ENCODE assay signal across 23 cellular contexts in genomic region chr5:74953601-74953960, GRCh38.
DNase-seq lines count a peak whose midpoint lies in the region; ATAC-seq, FAIRE-seq and TF ChIP-seq lines count a peak whose summit lies in the region.
"Had no signal": no experiment of that assay in that cellular context is flagged by ENCODE, and none has a peak within 500 bp of the region (broad histone marks: within the 10 kb centered on the region; RNA-seq: fewer than 3 reads in every experiment).

No MANE protein-coding gene starts in this region.

- POLR2A ChIA-PET in HEK293T (lab: Yijun Ruan, JAX) = no interaction called here

- H3K9me2 ChIP-seq in GM23248 (ENCODE audit: insufficient read depth) = no peaks in the 10 kb centered on the region

- CTCF ChIA-PET in HEK293T (lab: Yijun Ruan, JAX) = interaction anchor here (0.6 kb wide), 1 partner anchor 284 kb away, joined by 3 read pairs; no protein-coding TSS in a partner anchor

- no peak overlapping the region for H3K9ac ChIP-seq in GM23248
- no peak overlapping the region for H3K9ac ChIP-seq in fibroblast of lung (ENCODE audit: insufficient read depth, low read length)
- H3K9ac ChIP-seq in smooth muscle cell (ENCODE audit: low read depth) = no peak overlapping the region
- H3K9ac ChIP-seq: BLaER1 treated with 17β-estradiol and CSF1 and Interleukin-3, amounts not matched to agents 10 nM and 100 nM had no signal

- H3K27ac ChIP-seq in GM23248 = peak overlapping the region; percentile 24; the same call in 1 of the 2 replicates
- peak overlapping the region; percentile 83 for H3K27ac ChIP-seq in RWPE2 (ENCODE audit: poor library complexity, severe bottlenecking)
- peak overlapping the region; percentile 54 for H3K27ac ChIP-seq in fibroblast of lung (ENCODE audit: insufficient read depth, low read length)
- H3K27ac ChIP-seq in smooth muscle cell (ENCODE audit: low read depth) = peak overlapping the region; percentile 83
- H3K27ac ChIP-seq in small intestine (ENCODE audit: low read depth in 1 of 2, low read length in 1 of 2) = peak overlapping the region in 1 of 2 donors; percentile 51
- H3K27ac ChIP-seq: BLaER1 treated with 17β-estradiol and CSF1 and Interleukin-3, amounts not matched to agents 10 nM and 100 nM; SK-N-MC; thoracic aorta; vagina had no signal

- 78 to 88% methylated on average over 2 of the region's 2 CpGs for WGBS in GM23248 (ENCODE audit: low coverage in 1 of 2, low lambda C conversion rate in 2 of 2, missing lambda C conversion rate in 2 of 2), 2 experiments
- WGBS in smooth muscle cell (ENCODE audit: low lambda C conversion rate) = 87% methylated on average over 2 of the region's 2 CpGs
- WGBS in small intestine, 3 donors = 86 to 89% (median 86%) methylated on average over 2 of the region's 2 CpGs

- H4K20me1 ChIP-seq in GM23248 (ENCODE audit: insufficient read depth) (no peaks in the 10 kb centered on the region), fibroblast of lung (ENCODE audit: control insufficient read depth, extremely low read depth, insufficient read depth, low read length) (no peaks in the 10 kb centered on the region), smooth muscle cell (ENCODE audit: low read depth) (no peaks in the 10 kb centered on the region)
- H4K20me1 ChIP-seq: BLaER1 treated with 17β-estradiol and CSF1 and Interleukin-3, amounts not matched to agents 10 nM and 100 nM had no signal

- H3K4me1 ChIP-seq in GM23248 (ENCODE audit: insufficient read depth) (peaks cover 53% of the 10 kb centered on the region), RWPE2 (ENCODE audit: insufficient read depth, poor library complexity, severe bottlenecking) (peaks cover 39% of the 10 kb centered on the region), fibroblast of lung (ENCODE audit: control insufficient read depth, extremely low read depth, insufficient read depth, low read length) (peaks cover 29% of the 10 kb centered on the region), smooth muscle cell (ENCODE audit: low read depth) (peaks cover 7% of the 10 kb centered on the region), small intestine (ENCODE audit: control insufficient read depth in 2 of 2, insufficient read depth in 1 of 2, low read depth in 1 of 2, low read length in 1 of 2) (peaks cover 0 to 11% of the 10 kb centered on the region in 2 donors)

- no peak for ATAC-seq in RWPE2 (ENCODE audit: low read depth)

- H3K27me3 ChIP-seq in GM23248 (replicated peaks; ENCODE audit: insufficient read depth) (no peaks in the 10 kb centered on the region), RWPE2 (ENCODE audit: insufficient read depth, poor library complexity, severe bottlenecking) (no peaks in the 10 kb centered on the region), fibroblast of lung (ENCODE audit: control insufficient read depth, insufficient read depth, low read length) (no peaks in the 10 kb centered on the region), smooth muscle cell (ENCODE audit: low read depth) (no peaks in the 10 kb centered on the region), small intestine (ENCODE audit: control insufficient read depth in 2 of 2, insufficient read depth in 2 of 2, low read length in 2 of 2) (no peaks in the 10 kb centered on the region)
- H3K27me3 ChIP-seq: BLaER1 treated with 17β-estradiol and CSF1 and Interleukin-3, amounts not matched to agents 10 nM and 100 nM; pancreas; vagina had no signal

- H2AFZ ChIP-seq in GM23248 = no peak overlapping the region
- no peak overlapping the region for H2AFZ ChIP-seq in fibroblast of lung (ENCODE audit: low read length)
- no peak overlapping the region for H2AFZ ChIP-seq in smooth muscle cell (ENCODE audit: low read depth)

- H3K36me3 ChIP-seq in GM23248 (ENCODE audit: low read depth) = no peaks in the 10 kb centered on the region
- H3K36me3 ChIP-seq in RWPE2 (ENCODE audit: low read depth) = no peaks in the 10 kb centered on the region
- no peaks in the 10 kb centered on the region for H3K36me3 ChIP-seq in fibroblast of lung (ENCODE audit: control insufficient read depth, insufficient read depth, low read length)
- H3K36me3 ChIP-seq in smooth muscle cell (ENCODE audit: low read depth) = no peaks in the 10 kb centered on the region
- no peaks in the 10 kb centered on the region for H3K36me3 ChIP-seq in small intestine (ENCODE audit: control insufficient read depth in 2 of 2, insufficient read depth in 2 of 2, low read length in 2 of 2)
- H3K36me3 ChIP-seq: BLaER1 treated with 17β-estradiol and CSF1 and Interleukin-3, amounts not matched to agents 10 nM and 100 nM; pancreas; thoracic aorta; vagina had no signal

- no peak for FAIRE-seq in small intestine (lab: Jason Lieb, UNC)
- FAIRE-seq: pancreas had no signal

- H3K4me3 ChIP-seq in GM23248 (no peak overlapping the region), RWPE2 (ENCODE audit: severe bottlenecking) (no peak overlapping the region), fibroblast of lung (replicated peaks in 1 of 4; ENCODE audit: control extremely low read depth in 1 of 4, insufficient read depth in 1 of 4, low read depth in 3 of 4, low read length in 4 of 4) (no peak overlapping the region), smooth muscle cell (no peak overlapping the region), small intestine (ENCODE audit: low read depth in 1 of 2, low read length in 2 of 2) (no peak overlapping the region)
- H3K4me3 ChIP-seq: BLaER1 treated with 17β-estradiol and CSF1 and Interleukin-3, amounts not matched to agents 10 nM and 100 nM; lung; pancreas; SK-N-MC; thoracic aorta; vagina had no signal

- no peaks in the 10 kb centered on the region for H3K79me2 ChIP-seq in GM23248 (ENCODE audit: insufficient read depth)
- H3K79me2 ChIP-seq in fibroblast of lung (ENCODE audit: control insufficient read depth, insufficient read depth, low read length) = no peaks in the 10 kb centered on the region
- H3K79me2 ChIP-seq in smooth muscle cell (ENCODE audit: low read depth) = no peaks in the 10 kb centered on the region

- H3F3A ChIP-seq in GM23248 (ENCODE audit: insufficient read depth) (peaks cover 49% of the 10 kb centered on the region), smooth muscle cell (ENCODE audit: low read depth) (peaks cover under 1% of the 10 kb centered on the region)

- DNase-seq in GM23248 (no peak), RWPE2 (ENCODE audit: low spot score) (no peak), fibroblast of lung (ENCODE audit: low read depth in 2 of 2) (no peak), smooth muscle cell (lab: John Stamatoyannopoulos, UW; ENCODE audit: unreplicated experiment) (no peak), NCI-H2029 treated with DMSO at 0.1 percent for 48 hours (lab: John Stamatoyannopoulos, UW) (no peak), small intestine (no peak), HEK293T (ENCODE audit: extremely low spot score) (no peak)
- DNase-seq: activated CD4-positive, CD25-positive, alpha-beta regulatory T cell; activated T-cell treated with anti-CD3 and anti-CD28 coated beads, Interleukin-2, amount 50 U/mL, for 4 hours; DMS79; hippocampal formation; NCI-H1694; nephron progenitor cell; pancreas; retina; stimulated activated CD4-positive, alpha-beta T cell treated with anti-CD3 and anti-CD28 coated beads, Interleukin-2, amount 100 ng/mL, for 24 hours; stimulated activated CD8-positive, alpha-beta memory T cell treated with anti-CD3 and anti-CD28 coated beads, Interleukin-4, amount 100 ng/mL, for 48 hours; T-helper 1 cell had no signal

- no peaks in the 10 kb centered on the region for H3K9me3 ChIP-seq in GM23248 (ENCODE audit: low read depth)
- H3K9me3 ChIP-seq in RWPE2 (ENCODE audit: severe bottlenecking) = no peaks in the 10 kb centered on the region
- no peaks in the 10 kb centered on the region for H3K9me3 ChIP-seq in fibroblast of lung (ENCODE audit: control insufficient read depth, insufficient read depth, low read depth, low read length)
- no peaks in the 10 kb centered on the region for H3K9me3 ChIP-seq in smooth muscle cell (replicated peaks; ENCODE audit: low read depth)
- H3K9me3 ChIP-seq in small intestine (ENCODE audit: control insufficient read depth, low read depth) = no peaks in the 10 kb centered on the region
- H3K9me3 ChIP-seq: BLaER1 treated with 17β-estradiol and CSF1 and Interleukin-3, amounts not matched to agents 10 nM and 100 nM; pancreas; thoracic aorta; vagina had no signal

- TF ChIP-seq CTCF in RWPE2 (IDR thresholded peaks at IDR 0.05; ENCODE audit: poor library complexity, severe bottlenecking) = no peak
- no peak for TF ChIP-seq CTCF in fibroblast of lung (conservative IDR thresholded peaks at IDR 0.05 in 1 of 2, IDR thresholded peaks at IDR 0.05 in 1 of 2; ENCODE audit: low read depth in 1 of 2, low read length in 2 of 2)
- TF ChIP-seq CTCF in smooth muscle cell (IDR thresholded peaks at IDR 0.05; ENCODE audit: borderline replicate concordance, insufficient read depth, poor library complexity, severe bottlenecking) = no peak

- in situ Hi-C loops in GM23248 (cut with MboI) = no loop called here

- no peak overlapping the region for H3K4me2 ChIP-seq in GM23248 (ENCODE audit: unreplicated experiment)
- no peak overlapping the region for H3K4me2 ChIP-seq in fibroblast of lung (ENCODE audit: extremely low read depth, insufficient read depth, low read length)
- no peak overlapping the region for H3K4me2 ChIP-seq in smooth muscle cell

TF ChIP-seq in HEK293T, 16 proteins besides CTCF, POLR2A, EP300 and RAD21:
- TF ChIP-seq HDGF (IDR thresholded peaks at IDR 0.05; ENCODE audit: borderline replicate concordance) (no peak), CTBP1 (IDR thresholded peaks at IDR 0.05; ENCODE audit: borderline replicate concordance) (no peak), LEF1 (IDR thresholded peaks at IDR 0.05; ENCODE audit: borderline replicate concordance) (no peak), SUZ12 (IDR thresholded peaks at IDR 0.05) (no peak), FOXK2 (IDR thresholded peaks at IDR 0.05) (no peak), ELF4 (IDR thresholded peaks at IDR 0.05) (no peak), ARNT (IDR thresholded peaks at IDR 0.05) (no peak), NFRKB (IDR thresholded peaks at IDR 0.05) (no peak), FOXM1 (IDR thresholded peaks at IDR 0.05; ENCODE audit: borderline replicate concordance) (no peak), ZNF384 (IDR thresholded peaks at IDR 0.05) (no peak), PKNOX1 (IDR thresholded peaks at IDR 0.05) (no peak), BHLHE40 (IDR thresholded peaks at IDR 0.05; ENCODE audit: borderline replicate concordance) (no peak), FOXA1 (IDR thresholded peaks at IDR 0.05) (no peak), SP1 (IDR thresholded peaks at IDR 0.05) (no peak), L3MBTL2 (conservative IDR thresholded peaks at IDR 0.05) (no peak), TARDBP (IDR thresholded peaks at IDR 0.05) (no peak)
